In the genomic region with DNA sequence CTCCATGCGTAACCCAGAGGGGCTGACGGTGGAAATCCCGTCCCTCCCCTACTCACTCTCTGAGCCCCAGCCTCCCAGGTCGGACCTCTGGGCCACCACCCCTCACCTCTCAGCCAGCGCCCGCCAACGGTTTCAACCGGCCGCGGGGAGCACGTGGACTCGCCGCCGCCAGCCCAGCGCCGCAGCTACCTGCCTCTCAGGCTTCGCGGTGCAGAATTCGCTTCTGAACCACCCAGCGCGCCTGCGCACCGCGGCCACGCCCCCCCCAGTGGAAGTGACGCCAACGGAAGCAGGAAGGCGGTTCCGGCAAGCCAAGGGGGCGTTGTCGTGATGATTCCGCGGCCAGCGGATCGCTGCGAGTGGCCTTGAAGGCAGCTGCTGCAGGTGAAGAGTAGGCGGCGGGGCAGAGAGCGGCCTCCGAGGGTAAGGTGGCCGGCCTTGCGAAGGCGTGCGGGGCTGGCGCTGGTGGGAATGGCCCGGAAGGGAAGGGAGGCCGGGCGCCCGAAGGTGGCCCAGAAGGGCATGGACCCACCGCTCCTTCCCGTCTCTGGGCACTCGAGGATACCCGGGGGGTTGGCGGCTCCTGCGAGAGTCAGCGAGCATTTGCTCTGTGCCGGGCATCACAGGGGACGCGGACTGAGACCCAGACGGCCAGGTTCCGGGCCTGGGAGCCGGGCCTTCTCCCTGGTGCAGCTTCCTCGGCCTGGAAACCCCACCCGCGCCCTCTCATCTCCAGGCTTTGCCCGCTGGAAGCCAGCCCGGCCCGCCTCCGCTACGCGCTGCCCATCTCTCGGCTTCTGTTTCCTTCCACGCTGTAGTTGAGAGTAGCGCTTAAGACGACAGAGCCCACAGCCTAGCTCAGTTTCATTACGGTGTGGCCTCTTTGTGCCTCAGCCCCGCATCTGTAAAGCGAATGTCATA, we compare ENCODE assay signal across 1 cellular context.
TF ChIP-seq lines count a peak whose summit lies in the region.

A gene with protein sequence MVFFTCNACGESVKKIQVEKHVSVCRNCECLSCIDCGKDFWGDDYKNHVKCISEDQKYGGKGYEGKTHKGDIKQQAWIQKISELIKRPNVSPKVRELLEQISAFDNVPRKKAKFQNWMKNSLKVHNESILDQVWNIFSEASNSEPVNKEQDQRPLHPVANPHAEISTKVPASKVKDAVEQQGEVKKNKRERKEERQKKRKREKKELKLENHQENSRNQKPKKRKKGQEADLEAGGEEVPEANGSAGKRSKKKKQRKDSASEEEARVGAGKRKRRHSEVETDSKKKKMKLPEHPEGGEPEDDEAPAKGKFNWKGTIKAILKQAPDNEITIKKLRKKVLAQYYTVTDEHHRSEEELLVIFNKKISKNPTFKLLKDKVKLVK (minus strand): TSS at position 225 of the 921 bp plus-strand sequence. CDS start 6,412 bp downstream, outside the sequence.
A gene with protein sequence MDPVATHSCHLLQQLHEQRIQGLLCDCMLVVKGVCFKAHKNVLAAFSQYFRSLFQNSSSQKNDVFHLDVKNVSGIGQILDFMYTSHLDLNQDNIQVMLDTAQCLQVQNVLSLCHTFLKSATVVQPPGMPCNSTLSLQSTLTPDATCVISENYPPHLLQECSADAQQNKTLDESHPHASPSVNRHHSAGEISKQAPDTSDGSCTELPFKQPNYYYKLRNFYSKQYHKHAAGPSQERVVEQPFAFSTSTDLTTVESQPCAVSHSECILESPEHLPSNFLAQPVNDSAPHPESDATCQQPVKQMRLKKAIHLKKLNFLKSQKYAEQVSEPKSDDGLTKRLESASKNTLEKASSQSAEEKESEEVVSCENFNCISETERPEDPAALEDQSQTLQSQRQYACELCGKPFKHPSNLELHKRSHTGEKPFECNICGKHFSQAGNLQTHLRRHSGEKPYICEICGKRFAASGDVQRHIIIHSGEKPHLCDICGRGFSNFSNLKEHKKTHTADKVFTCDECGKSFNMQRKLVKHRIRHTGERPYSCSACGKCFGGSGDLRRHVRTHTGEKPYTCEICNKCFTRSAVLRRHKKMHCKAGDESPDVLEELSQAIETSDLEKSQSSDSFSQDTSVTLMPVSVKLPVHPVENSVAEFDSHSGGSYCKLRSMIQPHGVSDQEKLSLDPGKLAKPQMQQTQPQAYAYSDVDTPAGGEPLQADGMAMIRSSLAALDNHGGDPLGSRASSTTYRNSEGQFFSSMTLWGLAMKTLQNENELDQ (plus strand): TSS at position 322 of the 921 bp plus-strand sequence. CDS start 9,695 bp downstream, outside the sequence.

TF ChIP-seq in K562, 482 proteins besides CTCF, POLR2A, EP300 and RAD21 (continues in another document):
- TF ChIP-seq, protein P1, sequence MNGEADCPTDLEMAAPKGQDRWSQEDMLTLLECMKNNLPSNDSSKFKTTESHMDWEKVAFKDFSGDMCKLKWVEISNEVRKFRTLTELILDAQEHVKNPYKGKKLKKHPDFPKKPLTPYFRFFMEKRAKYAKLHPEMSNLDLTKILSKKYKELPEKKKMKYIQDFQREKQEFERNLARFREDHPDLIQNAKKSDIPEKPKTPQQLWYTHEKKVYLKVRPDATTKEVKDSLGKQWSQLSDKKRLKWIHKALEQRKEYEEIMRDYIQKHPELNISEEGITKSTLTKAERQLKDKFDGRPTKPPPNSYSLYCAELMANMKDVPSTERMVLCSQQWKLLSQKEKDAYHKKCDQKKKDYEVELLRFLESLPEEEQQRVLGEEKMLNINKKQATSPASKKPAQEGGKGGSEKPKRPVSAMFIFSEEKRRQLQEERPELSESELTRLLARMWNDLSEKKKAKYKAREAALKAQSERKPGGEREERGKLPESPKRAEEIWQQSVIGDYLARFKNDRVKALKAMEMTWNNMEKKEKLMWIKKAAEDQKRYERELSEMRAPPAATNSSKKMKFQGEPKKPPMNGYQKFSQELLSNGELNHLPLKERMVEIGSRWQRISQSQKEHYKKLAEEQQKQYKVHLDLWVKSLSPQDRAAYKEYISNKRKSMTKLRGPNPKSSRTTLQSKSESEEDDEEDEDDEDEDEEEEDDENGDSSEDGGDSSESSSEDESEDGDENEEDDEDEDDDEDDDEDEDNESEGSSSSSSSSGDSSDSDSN (IDR thresholded peaks at IDR 0.05; ENCODE audit: borderline replicate concordance in 1 of 2, low read depth in 2 of 2, low read length in 2 of 2): peak; percentile 43 to 59; a peak in 1 of 4 replicates
- TF ChIP-seq, protein P2, sequence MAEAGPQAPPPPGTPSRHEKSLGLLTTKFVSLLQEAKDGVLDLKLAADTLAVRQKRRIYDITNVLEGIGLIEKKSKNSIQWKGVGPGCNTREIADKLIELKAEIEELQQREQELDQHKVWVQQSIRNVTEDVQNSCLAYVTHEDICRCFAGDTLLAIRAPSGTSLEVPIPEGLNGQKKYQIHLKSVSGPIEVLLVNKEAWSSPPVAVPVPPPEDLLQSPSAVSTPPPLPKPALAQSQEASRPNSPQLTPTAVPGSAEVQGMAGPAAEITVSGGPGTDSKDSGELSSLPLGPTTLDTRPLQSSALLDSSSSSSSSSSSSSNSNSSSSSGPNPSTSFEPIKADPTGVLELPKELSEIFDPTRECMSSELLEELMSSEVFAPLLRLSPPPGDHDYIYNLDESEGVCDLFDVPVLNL (CRISPR knock-in tag; IDR thresholded peaks at IDR 0.05; ENCODE audit: low read depth): peak; percentile 40; the same call in 1 of the 2 replicates
- TF ChIP-seq, protein P3, sequence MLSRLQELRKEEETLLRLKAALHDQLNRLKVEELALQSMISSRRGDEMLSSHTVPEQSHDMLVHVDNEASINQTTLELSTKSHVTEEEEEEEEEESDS (CRISPR knock-in tag; IDR thresholded peaks at IDR 0.05): no peak
- TF ChIP-seq BRF1 (IDR thresholded peaks at IDR 0.05; ENCODE audit: borderline replicate concordance, extremely low read depth, insufficient read length) (no peak), ZNF311 (CRISPR knock-in tag; IDR thresholded peaks at IDR 0.05) (no peak), HCFC1 (IDR thresholded peaks at IDR 0.05; ENCODE audit: low read depth, low read length) (peak; percentile 54; the same call in 1 of the 2 replicates), MCM3 (IDR thresholded peaks at IDR 0.05) (no peak), ESRRB (CRISPR knock-in tag; IDR thresholded peaks at IDR 0.05; ENCODE audit: borderline replicate concordance) (no peak), MEIS2 (IDR thresholded peaks at IDR 0.05; ENCODE audit: partially characterized antibody) (peak; percentile 84), SREBF2 (CRISPR knock-in tag; IDR thresholded peaks at IDR 0.05) (no peak), NFIC (IDR thresholded peaks at IDR 0.05) (peak; percentile 34; the same call in 1 of the 2 replicates), ZNF347 (CRISPR knock-in tag; IDR thresholded peaks at IDR 0.05; ENCODE audit: low read depth) (no peak), HDAC2 (IDR thresholded peaks at IDR 0.05) (peak; percentile 43; the same call in 1 of the 2 replicates), ZNF23 (CRISPR knock-in tag; IDR thresholded peaks at IDR 0.05) (no peak), ZNF143 (CRISPR knock-in tag; IDR thresholded peaks at IDR 0.05) (no peak), FOXP1 (CRISPR knock-in tag; IDR thresholded peaks at IDR 0.05) (peak; percentile 51; the same call in 1 of the 2 replicates), RBM39 (optimal IDR thresholded peaks at IDR 0.05; ENCODE audit: low read depth, low read length) (no peak)
- TF ChIP-seq, protein P4, sequence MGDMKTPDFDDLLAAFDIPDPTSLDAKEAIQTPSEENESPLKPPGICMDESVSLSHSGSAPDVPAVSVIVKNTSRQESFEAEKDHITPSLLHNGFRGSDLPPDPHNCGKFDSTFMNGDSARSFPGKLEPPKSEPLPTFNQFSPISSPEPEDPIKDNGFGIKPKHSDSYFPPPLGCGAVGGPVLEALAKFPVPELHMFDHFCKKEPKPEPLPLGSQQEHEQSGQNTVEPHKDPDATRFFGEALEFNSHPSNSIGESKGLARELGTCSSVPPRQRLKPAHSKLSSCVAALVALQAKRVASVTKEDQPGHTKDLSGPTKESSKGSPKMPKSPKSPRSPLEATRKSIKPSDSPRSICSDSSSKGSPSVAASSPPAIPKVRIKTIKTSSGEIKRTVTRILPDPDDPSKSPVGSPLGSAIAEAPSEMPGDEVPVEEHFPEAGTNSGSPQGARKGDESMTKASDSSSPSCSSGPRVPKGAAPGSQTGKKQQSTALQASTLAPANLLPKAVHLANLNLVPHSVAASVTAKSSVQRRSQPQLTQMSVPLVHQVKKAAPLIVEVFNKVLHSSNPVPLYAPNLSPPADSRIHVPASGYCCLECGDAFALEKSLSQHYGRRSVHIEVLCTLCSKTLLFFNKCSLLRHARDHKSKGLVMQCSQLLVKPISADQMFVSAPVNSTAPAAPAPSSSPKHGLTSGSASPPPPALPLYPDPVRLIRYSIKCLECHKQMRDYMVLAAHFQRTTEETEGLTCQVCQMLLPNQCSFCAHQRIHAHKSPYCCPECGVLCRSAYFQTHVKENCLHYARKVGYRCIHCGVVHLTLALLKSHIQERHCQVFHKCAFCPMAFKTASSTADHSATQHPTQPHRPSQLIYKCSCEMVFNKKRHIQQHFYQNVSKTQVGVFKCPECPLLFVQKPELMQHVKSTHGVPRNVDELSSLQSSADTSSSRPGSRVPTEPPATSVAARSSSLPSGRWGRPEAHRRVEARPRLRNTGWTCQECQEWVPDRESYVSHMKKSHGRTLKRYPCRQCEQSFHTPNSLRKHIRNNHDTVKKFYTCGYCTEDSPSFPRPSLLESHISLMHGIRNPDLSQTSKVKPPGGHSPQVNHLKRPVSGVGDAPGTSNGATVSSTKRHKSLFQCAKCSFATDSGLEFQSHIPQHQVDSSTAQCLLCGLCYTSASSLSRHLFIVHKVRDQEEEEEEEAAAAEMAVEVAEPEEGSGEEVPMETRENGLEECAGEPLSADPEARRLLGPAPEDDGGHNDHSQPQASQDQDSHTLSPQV (IDR thresholded peaks at IDR 0.05): no peak
- TF ChIP-seq, protein P5, sequence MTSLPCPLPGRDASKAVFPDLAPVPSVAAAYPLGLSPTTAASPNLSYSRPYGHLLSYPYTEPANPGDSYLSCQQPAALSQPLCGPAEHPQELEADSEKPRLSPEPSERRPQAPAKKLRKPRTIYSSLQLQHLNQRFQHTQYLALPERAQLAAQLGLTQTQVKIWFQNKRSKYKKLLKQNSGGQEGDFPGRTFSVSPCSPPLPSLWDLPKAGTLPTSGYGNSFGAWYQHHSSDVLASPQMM (CRISPR knock-in tag; IDR thresholded peaks at IDR 0.05): no peak
- TF ChIP-seq, protein P6, sequence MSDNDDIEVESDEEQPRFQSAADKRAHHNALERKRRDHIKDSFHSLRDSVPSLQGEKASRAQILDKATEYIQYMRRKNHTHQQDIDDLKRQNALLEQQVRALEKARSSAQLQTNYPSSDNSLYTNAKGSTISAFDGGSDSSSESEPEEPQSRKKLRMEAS (CRISPR knock-in tag; IDR thresholded peaks at IDR 0.05): peak; percentile 97
- TF ChIP-seq, protein P7, sequence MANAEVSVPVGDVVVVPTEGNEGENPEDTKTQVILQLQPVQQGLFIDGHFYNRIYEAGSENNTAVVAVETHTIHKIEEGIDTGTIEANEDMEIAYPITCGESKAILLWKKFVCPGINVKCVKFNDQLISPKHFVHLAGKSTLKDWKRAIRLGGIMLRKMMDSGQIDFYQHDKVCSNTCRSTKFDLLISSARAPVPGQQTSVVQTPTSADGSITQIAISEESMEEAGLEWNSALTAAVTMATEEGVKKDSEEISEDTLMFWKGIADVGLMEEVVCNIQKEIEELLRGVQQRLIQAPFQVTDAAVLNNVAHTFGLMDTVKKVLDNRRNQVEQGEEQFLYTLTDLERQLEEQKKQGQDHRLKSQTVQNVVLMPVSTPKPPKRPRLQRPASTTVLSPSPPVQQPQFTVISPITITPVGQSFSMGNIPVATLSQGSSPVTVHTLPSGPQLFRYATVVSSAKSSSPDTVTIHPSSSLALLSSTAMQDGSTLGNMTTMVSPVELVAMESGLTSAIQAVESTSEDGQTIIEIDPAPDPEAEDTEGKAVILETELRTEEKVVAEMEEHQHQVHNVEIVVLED (CRISPR knock-in tag; IDR thresholded peaks at IDR 0.05): no peak
- TF ChIP-seq, protein P8, sequence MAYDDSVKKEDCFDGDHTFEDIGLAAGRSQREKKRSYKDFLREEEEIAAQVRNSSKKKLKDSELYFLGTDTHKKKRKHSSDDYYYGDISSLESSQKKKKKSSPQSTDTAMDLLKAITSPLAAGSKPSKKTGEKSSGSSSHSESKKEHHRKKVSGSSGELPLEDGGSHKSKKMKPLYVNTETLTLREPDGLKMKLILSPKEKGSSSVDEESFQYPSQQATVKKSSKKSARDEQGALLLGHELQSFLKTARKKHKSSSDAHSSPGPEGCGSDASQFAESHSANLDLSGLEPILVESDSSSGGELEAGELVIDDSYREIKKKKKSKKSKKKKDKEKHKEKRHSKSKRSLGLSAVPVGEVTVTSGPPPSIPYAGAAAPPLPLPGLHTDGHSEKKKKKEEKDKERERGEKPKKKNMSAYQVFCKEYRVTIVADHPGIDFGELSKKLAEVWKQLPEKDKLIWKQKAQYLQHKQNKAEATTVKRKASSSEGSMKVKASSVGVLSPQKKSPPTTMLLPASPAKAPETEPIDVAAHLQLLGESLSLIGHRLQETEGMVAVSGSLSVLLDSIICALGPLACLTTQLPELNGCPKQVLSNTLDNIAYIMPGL (CRISPR knock-in tag; IDR thresholded peaks at IDR 0.05): no peak
